Comparison of ENCODE assay signal across 8 cellular contexts in genomic region chr7:128608678-128609421, GRCh38.
DNase-seq lines count a peak whose midpoint lies in the region; ATAC-seq and TF ChIP-seq lines count a peak whose summit lies in the region.
"Not testable (repeated sequence)": the region's sequence is repeated elsewhere in the genome, so short reads cannot be mapped to it uniquely, and the experiment has no call there.

No MANE protein-coding gene starts in this region.

- peaks cover 32% of the 10 kb centered on the region for H3K36me3 Mint-ChIP-seq in activated B cell treated with CpG ODN at 0.5 μM for 24 hours (ENCODE audit: low read depth)

- POLR2A ChIA-PET in activated B cell treated with CpG ODN at 0.5 μM for 24 hours (lab: Charles Lee), result not testable (repeated sequence)

- ATAC-seq in GM19455 (IDR thresholded peaks at IDR 0.05; ENCODE audit: unreplicated experiment), result peak; percentile 82
- ATAC-seq in HG03442 (IDR thresholded peaks at IDR 0.05; ENCODE audit: unreplicated experiment), result peak; percentile 79
- peak; percentile 92 for ATAC-seq in activated B cell treated with CpG ODN at 0.5 μM for 24 hours (ENCODE audit: low read depth)

- peak overlapping the region; percentile 69 for H3K4me3 Mint-ChIP-seq in activated B cell treated with CpG ODN at 0.5 μM for 24 hours

- CTCF ChIA-PET in activated B cell treated with CpG ODN at 0.5 μM for 24 hours (lab: Charles Lee), result interaction anchor here (0.8 to 1.0 kb wide), 4 partner anchors 272 to 663 kb away, joined by 3 to 13 read pairs (median 4); no protein-coding TSS in a partner anchor

- H3K27ac Mint-ChIP-seq in activated B cell treated with CpG ODN at 0.5 μM for 24 hours, result peak overlapping the region; percentile 54

- TF ChIP-seq CTCF in activated B cell treated with CpG ODN at 0.5 μM for 24 hours (IDR thresholded peaks at IDR 0.05), result peak; percentile 35
- TF ChIP-seq CTCF in choroid plexus epithelial cell (conservative IDR thresholded peaks at IDR 0.05; ENCODE audit: low read depth, low read length), result peak; percentile 35

- intact Hi-C loops in activated B cell treated with CpG ODN at 0.5 μM for 24 hours (cut with micrococcal nuclease), result loop anchor here (1.0 to 2.0 kb wide), 3 partner anchors 274 to 602 kb away; no protein-coding TSS in a partner anchor

- peak overlapping the region; percentile 23 for H3K4me3 ChIP-seq in choroid plexus epithelial cell (ENCODE audit: low read depth, low read length)

- H3K4me1 Mint-ChIP-seq in activated B cell treated with CpG ODN at 0.5 μM for 24 hours, result not testable (repeated sequence)

- DNase-seq in COR-L47 (lab: John Stamatoyannopoulos, UW) (peak; percentile 20), NCI-H460 (ENCODE audit: extremely low read depth, low read depth) (peak; percentile 23), choroid plexus epithelial cell (ENCODE audit: low read depth) (peak; percentile 63), kidney glomerular epithelial cell (lab: John Stamatoyannopoulos, UW) (peak; percentile 50)
- DNase-seq in activated B cell treated with CpG ODN at 0.5 μM for 24 hours, result not testable (repeated sequence)
- DNase-seq in stimulated activated CD4-positive, alpha-beta T cell treated with anti-CD3 and anti-CD28 coated beads, Interleukin-2, amount 100 ng/mL, for 4 hours (ENCODE audit: low read depth), result peak; percentile 42

- H3K27me3 Mint-ChIP-seq in activated B cell treated with CpG ODN at 0.5 μM for 24 hours, result not testable (repeated sequence)

- not testable (repeated sequence) for H3K9me3 Mint-ChIP-seq in activated B cell treated with CpG ODN at 0.5 μM for 24 hours
